1 cellular context compared by ENCODE assay signal in the genomic region with DNA sequence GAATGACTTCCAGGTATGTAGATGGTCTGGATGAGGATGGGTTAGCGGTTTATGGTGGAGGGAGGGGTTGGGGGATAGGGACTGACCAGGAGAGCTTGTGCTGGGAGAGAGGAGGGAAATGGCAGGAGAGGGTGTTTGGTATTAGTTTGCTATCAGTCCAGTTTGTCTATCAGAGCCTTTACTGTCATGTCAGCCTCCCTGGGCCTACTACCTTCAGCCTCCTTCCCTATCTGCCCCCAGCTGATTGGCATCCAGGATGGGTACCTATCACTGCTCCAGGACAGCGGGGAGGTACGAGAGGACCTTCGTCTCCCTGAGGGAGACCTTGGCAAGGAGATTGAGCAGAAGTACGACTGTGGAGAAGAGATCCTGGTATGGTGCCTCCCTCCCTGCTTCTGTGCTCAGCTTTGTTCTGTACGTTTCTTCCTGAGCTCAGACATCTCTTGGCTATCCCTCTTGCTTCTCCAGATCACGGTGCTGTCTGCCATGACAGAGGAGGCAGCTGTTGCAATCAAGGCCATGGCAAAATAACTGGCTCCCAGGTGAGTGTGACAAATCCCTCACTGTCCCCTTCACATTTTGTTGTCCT.
TF ChIP-seq lines count a peak whose summit lies in the region.

No MANE protein-coding gene starts in this region.

TF ChIP-seq in GM12891, 5 proteins besides CTCF, POLR2A, EP300 and RAD21:
- TF ChIP-seq POU2F2 (IDR thresholded peaks at IDR 0.05; ENCODE audit: low read depth, low read length) = no peak
- TF ChIP-seq TAF1 (IDR thresholded peaks at IDR 0.05; ENCODE audit: low read depth, low read length) = no peak
- no peak for TF ChIP-seq SPI1 (IDR thresholded peaks at IDR 0.05; ENCODE audit: low read depth, low read length)
- TF ChIP-seq POLR2AphosphoS5 (IDR thresholded peaks at IDR 0.05; ENCODE audit: low read depth, low read length) = 0 out of 2 replicates have a peak, but pooled peaks have one; percentile 27
- no peak for TF ChIP-seq PAX5 (IDR thresholded peaks at IDR 0.05; ENCODE audit: insufficient read depth, low read length, severe bottlenecking)
TF ChIP-seq in GM12891: peak in this region for 1.
